In the genomic region with DNA sequence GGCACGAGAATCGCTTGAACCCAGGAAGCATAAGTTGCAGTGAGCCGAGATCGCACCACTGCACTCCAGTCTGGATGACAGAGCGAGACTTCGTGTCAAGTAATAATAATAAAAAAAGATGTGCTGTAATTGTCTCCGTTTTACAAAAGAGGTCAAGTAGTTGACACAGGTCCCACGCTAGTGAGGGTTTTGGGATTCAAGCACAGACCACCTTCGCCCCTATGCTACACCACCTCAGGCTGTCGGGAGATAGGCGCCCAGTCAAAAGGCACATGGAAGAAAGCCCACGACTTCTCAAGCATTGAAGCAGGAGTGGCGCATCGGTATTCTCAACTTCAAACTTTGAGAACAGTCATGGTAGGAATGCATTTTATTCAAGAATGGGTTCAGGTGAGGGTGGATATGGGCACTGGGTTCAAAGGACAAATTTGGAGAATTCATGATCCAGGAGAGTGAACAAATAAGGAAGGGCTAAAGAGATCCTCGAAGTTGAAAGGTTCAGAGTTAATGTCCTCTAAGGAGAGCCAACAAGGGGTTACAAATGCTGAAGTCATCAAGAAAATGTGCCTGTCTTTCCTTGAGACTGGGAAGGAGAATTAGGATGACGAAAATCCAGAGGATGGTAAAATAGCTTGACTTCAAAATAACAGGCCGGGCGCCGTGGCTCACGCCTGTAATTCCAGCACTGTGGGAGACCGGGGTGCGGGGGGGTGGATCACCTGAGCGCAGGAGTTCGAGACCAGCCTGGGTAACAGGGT, we compare ENCODE assay signal across 1 cellular context.
TF ChIP-seq lines count a peak whose summit lies in the region.

No MANE protein-coding gene starts in this region.

TF ChIP-seq in endothelial cell of umbilical vein, 7 proteins besides CTCF, POLR2A, EP300 and RAD21:
- TF ChIP-seq POLR2AphosphoS5 (IDR thresholded peaks at IDR 0.05; ENCODE audit: insufficient read depth, low read depth, low read length) = no peak
- no peak for TF ChIP-seq JUN (IDR thresholded peaks at IDR 0.05; ENCODE audit: borderline replicate concordance, insufficient read depth, insufficient read length, low read depth)
- no peak for TF ChIP-seq FOS (IDR thresholded peaks at IDR 0.05; ENCODE audit: borderline replicate concordance, insufficient read depth, low read length)
- no peak for TF ChIP-seq EZH2 (IDR thresholded peaks at IDR 0.05; ENCODE audit: borderline replicate concordance, low read depth, low read length, severe bottlenecking)
- TF ChIP-seq MYC (IDR thresholded peaks at IDR 0.05; ENCODE audit: low read depth, low read length) = no peak
